8 cellular contexts compared by ENCODE assay signal in the genomic region with DNA sequence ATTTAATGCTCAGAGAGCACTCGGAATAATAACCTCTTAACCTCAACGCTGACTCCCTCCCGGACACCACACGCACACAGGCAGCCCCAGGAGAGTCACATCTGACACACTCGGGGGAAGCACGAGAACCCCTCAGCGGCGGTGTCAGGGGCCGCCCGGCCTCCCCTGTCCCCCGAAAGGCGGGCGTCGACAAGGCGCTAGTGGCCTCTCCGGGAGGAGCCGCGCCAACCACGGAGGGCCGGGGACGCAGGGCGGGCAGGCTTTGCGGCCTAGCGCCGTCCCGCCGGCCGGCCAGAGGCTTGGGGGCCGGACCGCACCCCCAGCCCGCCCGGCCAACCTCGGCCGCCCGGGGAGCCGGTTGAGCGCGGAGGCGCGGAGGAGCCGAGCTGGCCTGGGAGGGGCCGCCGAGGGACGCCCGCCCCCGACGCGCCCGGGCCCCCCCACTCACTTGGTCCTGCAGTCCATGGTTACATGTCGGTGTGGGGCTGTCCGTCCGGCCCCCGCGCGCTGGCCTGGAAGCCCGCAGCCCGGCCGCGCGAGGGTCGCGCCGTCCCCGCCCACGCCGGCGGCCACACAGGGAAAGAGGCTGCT. TPM values are rescaled to one million over a fixed set of nuclear protein-coding genes. Genes with fewer than 3 reads are reported as not detected.
DNase-seq lines count a peak whose midpoint lies in the region; ATAC-seq, FAIRE-seq and TF ChIP-seq lines count a peak whose summit lies in the region.

No MANE protein-coding gene starts in this region.

- H3K27ac ChIP-seq in OCI-LY1 (ENCODE audit: low read depth, low read length, poor library complexity, severe bottlenecking) (peak overlapping the region; percentile 94), osteoblast (ENCODE audit: low read depth, low read length) (peak overlapping the region; percentile 68)

- H3K4me1 ChIP-seq in OCI-LY1 (ENCODE audit: insufficient read depth, low read length, severe bottlenecking) (peaks cover 52% of the 10 kb centered on the region), osteoblast (ENCODE audit: insufficient read depth, low read length) (peaks cover 31% of the 10 kb centered on the region)

- ATAC-seq in HG02884 (IDR thresholded peaks at IDR 0.05; ENCODE audit: unreplicated experiment), result peak; percentile 25

- H3K27ac Mint-ChIP-seq in type B pancreatic cell, result peak overlapping the region; percentile 78

- H3K9me3 ChIP-seq in OCI-LY1 (ENCODE audit: low read length) (peaks cover 3% of the 10 kb centered on the region; the same call in 1 of the 2 replicates), osteoblast (ENCODE audit: low read depth, low read length) (no peaks in the 10 kb centered on the region)

- H3K27me3 ChIP-seq in OCI-LY1 (ENCODE audit: insufficient read depth, low read length), result no peaks in the 10 kb centered on the region
- no peaks in the 10 kb centered on the region for H3K27me3 ChIP-seq in osteoblast (ENCODE audit: insufficient read depth, low read length)

- peaks cover 18% of the 10 kb centered on the region for H3K4me1 Mint-ChIP-seq in type B pancreatic cell (ENCODE audit: unreplicated experiment)

- peaks cover 3% of the 10 kb centered on the region for H3K27me3 Mint-ChIP-seq in type B pancreatic cell

- peak overlapping the region; percentile 86 for H3K9ac ChIP-seq in OCI-LY1 (ENCODE audit: low read length)

- peak overlapping the region; percentile 92 for H3K4me3 Mint-ChIP-seq in type B pancreatic cell

- H3K36me3 ChIP-seq in OCI-LY1 (ENCODE audit: insufficient read depth, low read length), result 0 out of 2 replicates have a peak, but pooled peaks cover 6% of the 10 kb centered on the region
- no peaks in the 10 kb centered on the region for H3K36me3 ChIP-seq in osteoblast (ENCODE audit: insufficient read depth, low read length)

- H3F3A ChIP-seq in OCI-LY1 (ENCODE audit: insufficient read depth, low read length), result peaks cover 3% of the 10 kb centered on the region; the same call in 1 of the 2 replicates

- H4K20me1 ChIP-seq in OCI-LY1 (ENCODE audit: insufficient read depth, low read length), result no peaks in the 10 kb centered on the region
- H4K20me1 ChIP-seq in osteoblast (ENCODE audit: insufficient read depth, low read length), result no peaks in the 10 kb centered on the region

- no peak overlapping the region for H2AFZ ChIP-seq in OCI-LY1 (ENCODE audit: low read length)
- H2AFZ ChIP-seq in osteoblast (ENCODE audit: low read length), result peak overlapping the region; percentile 90

- FAIRE-seq in frontal cortex (lab: Jason Lieb, UNC), result no peak

- DNase-seq in NOMO-1 (lab: John Stamatoyannopoulos, UW; ENCODE audit: unreplicated experiment in 2 of 2) (peak; percentile 45 to 49), NOMO-1 treated with dmso at 0.1 percent for 144 hours (lab: John Stamatoyannopoulos, UW; ENCODE audit: unreplicated experiment) (no peak), frontal cortex (ENCODE audit: low spot score in 2 of 2) (peak; percentile 48 to 57), osteoblast (ENCODE audit: insufficient read length, low spot score, missing footprints) (peak; percentile 89), type B pancreatic cell (ENCODE audit: extremely low spot score, unreplicated experiment) (peak; percentile 70)
- peak; percentile 38 for DNase-seq in activated T-helper 9 cell treated with anti-CD3 and anti-CD28 coated beads, Interleukin-2, amount 50 U/mL, for 16 hours (ENCODE audit: low read depth)

- H3K9me3 Mint-ChIP-seq in type B pancreatic cell, result no peaks in the 10 kb centered on the region

- H3K4me3 ChIP-seq in OCI-LY1 (ENCODE audit: low read depth, low read length, poor library complexity, severe bottlenecking) (peak overlapping the region; percentile 79), osteoblast (ENCODE audit: insufficient read depth, low read length) (peak overlapping the region; percentile 84)

- TF ChIP-seq CTCF in OCI-LY1 (IDR thresholded peaks at IDR 0.05; ENCODE audit: low read length), result no peak
- TF ChIP-seq CTCF in osteoblast (IDR thresholded peaks at IDR 0.05; ENCODE audit: extremely low read depth, low read depth, low read length), result no peak
- no peak for TF ChIP-seq CTCF in type B pancreatic cell (conservative IDR thresholded peaks at IDR 0.05)

- H3K36me3 Mint-ChIP-seq in type B pancreatic cell, result no peaks in the 10 kb centered on the region

- peak overlapping the region; percentile 81 for H3K4me2 ChIP-seq in OCI-LY1 (ENCODE audit: low read length)
- peak overlapping the region; percentile 90 for H3K4me2 ChIP-seq in osteoblast (ENCODE audit: insufficient read depth, low read length)

- H3K79me2 ChIP-seq in OCI-LY1 (ENCODE audit: insufficient read depth, low read length) (peaks cover 37% of the 10 kb centered on the region), osteoblast (ENCODE audit: insufficient read depth, low read length) (peaks cover 33% of the 10 kb centered on the region)

- no peaks in the 10 kb centered on the region for H3K9me2 ChIP-seq in OCI-LY1 (ENCODE audit: low read depth, low read length)

RNA-seq across cellular contexts. Expression of gene DENND1B, which starts 0.5 kb away (rescaled TPM):
- total RNA-seq in frontal cortex (43.6 TPM), osteoblast (18.6 and 22.4 TPM in 2 replicates), type B pancreatic cell (ENCODE audit: low replicate concordance) (8.7 and 8.8 TPM in 2 replicates)
